In genomic region chr7:27283558-27283957, GRCh38 we compare ENCODE assay signal across 43 cellular contexts. TPM values are rescaled to one million over a fixed set of nuclear protein-coding genes. Genes with fewer than 3 reads are reported as not detected.
"Had no signal": no experiment of that assay in that cellular context is flagged by ENCODE, and none has a peak within 500 bp of the region (broad histone marks: within the 10 kb centered on the region; RNA-seq: fewer than 3 reads in every experiment).

No MANE protein-coding gene starts in this region.

- H3K4me1 Mint-ChIP-seq: activated naive CD4-positive, alpha-beta T cell treated with anti-CD3 and anti-CD28 coated beads, Interleukin-2, amount 10 ng/mL, durations not matched to agents 7 days and 5 days; activated naive CD4-positive, alpha-beta T cell treated with anti-CD3 and anti-CD28 coated beads, Interleukin-2, amount 50 U/mL, for 24 hours; activated naive CD8-positive, alpha-beta T cell treated with anti-CD3 and anti-CD28 coated beads for 36 hours; activated naive CD8-positive, alpha-beta T cell treated with anti-CD3 and anti-CD28 coated beads, Interleukin-2, amount 10 ng/mL, durations not matched to agents 7 days and 5 days; activated naive CD8-positive, alpha-beta T cell treated with anti-CD3 and anti-CD28 coated beads, Interleukin-2, amount 50 U/mL, for 24 hours; activated T-helper 17 cell treated with anti-CD3 and anti-CD28 coated beads, Interleukin-2, amount 50 U/mL, for 72 hours; brain; central memory CD8-positive, alpha-beta T cell had no signal

- H3K4me3 Mint-ChIP-seq: activated naive CD4-positive, alpha-beta T cell treated with anti-CD3 and anti-CD28 coated beads for 36 hours; activated naive CD4-positive, alpha-beta T cell treated with anti-CD3 and anti-CD28 coated beads, Interleukin-2, amount 10 ng/mL, durations not matched to agents 7 days and 5 days; activated naive CD4-positive, alpha-beta T cell treated with anti-CD3 and anti-CD28 coated beads, Interleukin-2, amount 50 U/mL, for 24 hours; activated naive CD8-positive, alpha-beta T cell; activated naive CD8-positive, alpha-beta T cell treated with anti-CD3 and anti-CD28 coated beads for 36 hours; activated naive CD8-positive, alpha-beta T cell treated with anti-CD3 and anti-CD28 coated beads, Interleukin-2, amount 10 ng/mL, durations not matched to agents 7 days and 5 days; activated naive CD8-positive, alpha-beta T cell treated with anti-CD3 and anti-CD28 coated beads, Interleukin-2, amount 50 U/mL, for 24 hours; activated T-cell treated with anti-CD3 and anti-CD28 coated beads, Interleukin-2, amount 50 U/mL, for 24 hours; activated T-cell treated with anti-CD3 and anti-CD28 coated beads, Interleukin-2, amount 50 U/mL, for 4 hours; activated T-cell treated with anti-CD3 and anti-CD28 coated beads, Interleukin-2, amount 50 U/mL, for 72 hours; activated T-helper 1 cell treated with anti-CD3 and anti-CD28 coated beads, Interleukin-12 subunit alpha, Interleukin-12 subunit beta, Interleukin-2, Interleukin-4 antibody, amounts not matched to agents 30 ng/mL and 10 ng/mL and 1 ng/mL, durations not matched to agents 14 hours and 24 hours and 36 hours; activated T-helper 17 cell treated with anti-CD3 and anti-CD28 coated beads, Interleukin-2, amount 50 U/mL, for 72 hours; brain; central memory CD8-positive, alpha-beta T cell had no signal

- H3K27me3 ChIP-seq: adrenal gland, ascending aorta, body of pancreas, brain microvascular endothelial cell, breast epithelium had no signal

- H3K4me3 ChIP-seq: adrenal gland, ascending aorta, body of pancreas, breast epithelium, cardiac muscle cell had no signal

- H3K27ac ChIP-seq: adrenal gland, ascending aorta, body of pancreas, brain microvascular endothelial cell, breast epithelium, cardiac muscle cell had no signal

- DNase-seq: activated effector memory CD4-positive, alpha-beta T cell treated with anti-CD3 and anti-CD28 coated beads, Interleukin-2, amount 50 U/mL, for 16 hours; activated effector memory CD4-positive, alpha-beta T cell treated with Interleukin-2 at 50 U/mL for 16 hours; activated gamma-delta T cell; activated gamma-delta T cell treated with Interleukin-2 at 50 U/mL for 16 hours; activated naive CD4-positive, alpha-beta T cell; activated naive CD4-positive, alpha-beta T cell treated with anti-CD3 and anti-CD28 coated beads for 36 hours; activated naive CD4-positive, alpha-beta T cell treated with anti-CD3 and anti-CD28 coated beads, Interleukin-2, amount 10 ng/mL, durations not matched to agents 7 days and 5 days; activated naive CD4-positive, alpha-beta T cell treated with anti-CD3 and anti-CD28 coated beads, Interleukin-2, amount 50 U/mL, for 16 hours; activated naive CD4-positive, alpha-beta T cell treated with Interleukin-2 at 50 U/mL for 16 hours; activated naive CD8-positive, alpha-beta T cell treated with anti-CD3 and anti-CD28 coated beads for 36 hours; activated naive CD8-positive, alpha-beta T cell treated with anti-CD3 and anti-CD28 coated beads, Interleukin-2, amount 10 ng/mL, durations not matched to agents 7 days and 5 days; activated naive CD8-positive, alpha-beta T cell treated with anti-CD3 and anti-CD28 coated beads, Interleukin-2, amount 50 U/mL, for 24 hours; activated T-cell treated with anti-CD3 and anti-CD28 coated beads for 4 hours; activated T-cell treated with anti-CD3 and anti-CD28 coated beads, Interleukin-2, amount 50 U/mL, for 1 hour; activated T-cell treated with anti-CD3 and anti-CD28 coated beads, Interleukin-2, amount 50 U/mL, for 24 hours; activated T-cell treated with anti-CD3 and anti-CD28 coated beads, Interleukin-2, amount 50 U/mL, for 4 hours; activated T-cell treated with anti-CD3 and anti-CD28 coated beads, Interleukin-2, amount 50 U/mL, for 48 hours; activated T-cell treated with anti-CD3 and anti-CD28 coated beads, Interleukin-2, amount 50 U/mL, for 72 hours; adrenal gland; amniotic stem cell; amygdala; anterior cingulate cortex; aorta; body of pancreas; brain microvascular endothelial cell; caudate nucleus; central memory CD4-positive, alpha-beta T cell; cerebellar nuclear complex had no signal

- H3K27ac Mint-ChIP-seq: activated naive CD4-positive, alpha-beta T cell treated with anti-CD3 and anti-CD28 coated beads for 36 hours; activated naive CD4-positive, alpha-beta T cell treated with anti-CD3 and anti-CD28 coated beads, Interleukin-2, amount 10 ng/mL, durations not matched to agents 7 days and 5 days; activated naive CD4-positive, alpha-beta T cell treated with anti-CD3 and anti-CD28 coated beads, Interleukin-2, amount 50 U/mL, for 24 hours; activated naive CD4-positive, alpha-beta T cell treated with anti-CD3 and anti-CD28 coated beads, Interleukin-2, amount 50 U/mL, for 72 hours; activated naive CD8-positive, alpha-beta T cell; activated naive CD8-positive, alpha-beta T cell treated with anti-CD3 and anti-CD28 coated beads for 36 hours; activated naive CD8-positive, alpha-beta T cell treated with anti-CD3 and anti-CD28 coated beads, Interleukin-2, amount 10 ng/mL, durations not matched to agents 7 days and 5 days; activated naive CD8-positive, alpha-beta T cell treated with anti-CD3 and anti-CD28 coated beads, Interleukin-2, amount 50 U/mL, for 24 hours; activated T-cell treated with anti-CD3 and anti-CD28 coated beads, Interleukin-2, amount 50 U/mL, for 24 hours; activated T-cell treated with anti-CD3 and anti-CD28 coated beads, Interleukin-2, amount 50 U/mL, for 72 hours; activated T-helper 1 cell treated with anti-CD3 and anti-CD28 coated beads, Interleukin-12 subunit alpha, Interleukin-12 subunit beta, Interleukin-2, Interleukin-4 antibody, amounts not matched to agents 30 ng/mL and 10 ng/mL and 1 ng/mL, durations not matched to agents 14 hours and 24 hours and 36 hours; activated T-helper 17 cell treated with anti-CD3 and anti-CD28 coated beads, Interleukin-2, amount 50 U/mL, for 72 hours; activated T-helper 2 cell treated with anti-CD3 and anti-CD28 coated beads, Interferon-gamma antibody, Interleukin-2, Interleukin-4, amounts not matched to agents 10 μg/mL and 5 μg/mL and 100 μg/mL, durations not matched to agents 14 hours and 24 hours and 36 hours; brain had no signal

- H3K9me3 ChIP-seq: adrenal gland, ascending aorta, body of pancreas, breast epithelium had no signal

- H3K36me3 ChIP-seq: adrenal gland, ascending aorta, brain microvascular endothelial cell, breast epithelium, cardiac muscle cell had no signal

- ATAC-seq: activated naive CD4-positive, alpha-beta T cell treated with anti-CD3 and anti-CD28 coated beads, Interleukin-2, amount 50 U/mL, for 72 hours; activated naive CD8-positive, alpha-beta T cell treated with anti-CD3 and anti-CD28 coated beads, Interleukin-2, amount 50 U/mL, for 24 hours; activated T-cell treated with anti-CD3 and anti-CD28 coated beads, Interleukin-2, amount 50 U/mL, for 4 hours; activated T-cell treated with anti-CD3 and anti-CD28 coated beads, Interleukin-2, amount 50 U/mL, for 72 hours; activated T-helper 17 cell treated with anti-CD3 and anti-CD28 coated beads, Interleukin-2, amount 50 U/mL, for 72 hours; body of pancreas had no signal

- H3K9me3 Mint-ChIP-seq: activated naive CD4-positive, alpha-beta T cell treated with anti-CD3 and anti-CD28 coated beads for 36 hours; activated naive CD4-positive, alpha-beta T cell treated with anti-CD3 and anti-CD28 coated beads, Interleukin-2, amount 10 ng/mL, durations not matched to agents 7 days and 5 days; activated naive CD4-positive, alpha-beta T cell treated with anti-CD3 and anti-CD28 coated beads, Interleukin-2, amount 50 U/mL, for 24 hours; activated naive CD8-positive, alpha-beta T cell treated with anti-CD3 and anti-CD28 coated beads for 36 hours; activated naive CD8-positive, alpha-beta T cell treated with anti-CD3 and anti-CD28 coated beads, Interleukin-2, amount 10 ng/mL, durations not matched to agents 7 days and 5 days; activated T-cell treated with anti-CD3 and anti-CD28 coated beads, Interleukin-2, amount 50 U/mL, for 24 hours; activated T-cell treated with anti-CD3 and anti-CD28 coated beads, Interleukin-2, amount 50 U/mL, for 4 hours; activated T-helper 1 cell treated with anti-CD3 and anti-CD28 coated beads, Interleukin-12 subunit alpha, Interleukin-12 subunit beta, Interleukin-2, Interleukin-4 antibody, amounts not matched to agents 30 ng/mL and 10 ng/mL and 1 ng/mL, durations not matched to agents 14 hours and 24 hours and 36 hours; activated T-helper 17 cell treated with anti-CD3 and anti-CD28 coated beads, Interleukin-2, amount 50 U/mL, for 72 hours; activated T-helper 2 cell treated with anti-CD3 and anti-CD28 coated beads, Interferon-gamma antibody, Interleukin-2, Interleukin-4, amounts not matched to agents 10 μg/mL and 5 μg/mL and 100 μg/mL, durations not matched to agents 14 hours and 24 hours and 36 hours; central memory CD8-positive, alpha-beta T cell had no signal

- H3K4me1 ChIP-seq: adrenal gland, ascending aorta, body of pancreas, breast epithelium had no signal

- H3K36me3 Mint-ChIP-seq: activated naive CD4-positive, alpha-beta T cell treated with anti-CD3 and anti-CD28 coated beads, Interleukin-2, amount 10 ng/mL, durations not matched to agents 7 days and 5 days; activated naive CD4-positive, alpha-beta T cell treated with anti-CD3 and anti-CD28 coated beads, Interleukin-2, amount 50 U/mL, for 24 hours; activated naive CD8-positive, alpha-beta T cell; activated naive CD8-positive, alpha-beta T cell treated with anti-CD3 and anti-CD28 coated beads for 36 hours; activated naive CD8-positive, alpha-beta T cell treated with anti-CD3 and anti-CD28 coated beads, Interleukin-2, amount 10 ng/mL, durations not matched to agents 7 days and 5 days; brain had no signal

RNA-seq across cellular contexts. Expression of gene EVX1, which starts 41.0 kb away (rescaled TPM):
- total RNA-seq: activated naive CD4-positive, alpha-beta T cell treated with anti-CD3 and anti-CD28 coated beads for 36 hours; activated naive CD4-positive, alpha-beta T cell treated with anti-CD3 and anti-CD28 coated beads, Interleukin-2, amount 50 U/mL, for 72 hours; activated naive CD8-positive, alpha-beta T cell treated with anti-CD3 and anti-CD28 coated beads for 36 hours; activated naive CD8-positive, alpha-beta T cell treated with anti-CD3 and anti-CD28 coated beads, Interleukin-2, amount 10 ng/mL, durations not matched to agents 7 days and 5 days; activated T-cell treated with anti-CD3 and anti-CD28 coated beads, Interleukin-2, amount 50 U/mL, for 4 hours; activated T-helper 1 cell treated with anti-CD3 and anti-CD28 coated beads, Interleukin-12 subunit alpha, Interleukin-12 subunit beta, Interleukin-2, Interleukin-4 antibody, amounts not matched to agents 30 ng/mL and 10 ng/mL and 1 ng/mL, durations not matched to agents 14 hours and 24 hours and 36 hours; activated T-helper 17 cell treated with anti-CD3 and anti-CD28 coated beads, Interleukin-2, amount 50 U/mL, for 72 hours; activated T-helper 2 cell treated with anti-CD3 and anti-CD28 coated beads, Interferon-gamma antibody, Interleukin-2, Interleukin-4, amounts not matched to agents 10 μg/mL and 5 μg/mL and 100 μg/mL, durations not matched to agents 14 hours and 24 hours and 36 hours; aorta; ascending aorta; astrocyte; body of pancreas; breast epithelium; bronchial epithelial cell; cardiac muscle cell; cardiac septum; cerebellum had no signal
- polyA plus RNA-seq: aorta, cardiac muscle cell had no signal
